1 cellular context compared by ENCODE assay signal in the genomic region with DNA sequence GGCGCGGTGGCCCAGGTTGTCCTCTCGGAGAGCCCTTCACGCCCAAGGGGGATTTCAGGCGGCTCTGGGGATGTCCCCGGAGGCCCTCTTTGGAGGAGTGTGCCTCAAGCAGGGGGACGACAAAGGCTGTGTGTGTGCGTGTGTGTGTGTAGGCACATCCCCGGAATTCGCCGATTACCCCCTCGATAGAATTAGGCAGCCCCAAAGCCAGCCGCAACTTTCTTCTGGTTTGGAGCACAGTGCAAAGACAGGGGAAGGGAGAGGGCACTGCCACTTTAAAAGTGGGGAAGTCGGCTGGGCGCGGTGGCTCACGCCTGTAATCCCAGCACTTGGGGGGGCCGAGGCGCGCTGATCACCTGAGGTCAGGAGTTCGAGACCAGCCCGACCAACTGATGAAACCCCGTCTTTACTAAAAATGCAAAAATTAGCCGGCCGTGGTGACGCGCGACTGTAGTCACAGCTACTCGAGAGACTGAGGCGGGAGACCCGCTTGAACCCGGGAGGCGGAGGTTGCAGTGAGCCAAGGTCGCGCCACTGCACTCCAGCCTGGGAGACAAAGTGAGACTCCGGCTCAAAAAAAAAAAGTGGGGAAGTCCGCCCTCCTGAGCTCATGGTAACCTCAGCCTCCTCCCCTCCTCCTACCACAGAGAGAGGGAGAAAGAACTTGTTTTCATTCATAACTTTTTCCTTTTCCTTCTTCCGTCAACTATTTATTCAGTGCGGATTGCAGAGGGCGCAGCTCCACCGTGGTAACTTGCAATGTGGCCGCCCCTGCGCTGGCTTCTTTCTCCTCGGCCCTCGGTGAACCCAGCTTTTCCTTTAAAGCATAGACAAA.
A peak's percentile ranks its signal among the peaks of the same experiment; 100 is the strongest.
TF ChIP-seq lines count a peak whose summit lies in the region.

No MANE protein-coding gene starts in this region.

TF ChIP-seq in GM12878, 131 proteins besides CTCF, POLR2A, EP300 and RAD21 (continued from another document):
- TF ChIP-seq, protein P1, sequence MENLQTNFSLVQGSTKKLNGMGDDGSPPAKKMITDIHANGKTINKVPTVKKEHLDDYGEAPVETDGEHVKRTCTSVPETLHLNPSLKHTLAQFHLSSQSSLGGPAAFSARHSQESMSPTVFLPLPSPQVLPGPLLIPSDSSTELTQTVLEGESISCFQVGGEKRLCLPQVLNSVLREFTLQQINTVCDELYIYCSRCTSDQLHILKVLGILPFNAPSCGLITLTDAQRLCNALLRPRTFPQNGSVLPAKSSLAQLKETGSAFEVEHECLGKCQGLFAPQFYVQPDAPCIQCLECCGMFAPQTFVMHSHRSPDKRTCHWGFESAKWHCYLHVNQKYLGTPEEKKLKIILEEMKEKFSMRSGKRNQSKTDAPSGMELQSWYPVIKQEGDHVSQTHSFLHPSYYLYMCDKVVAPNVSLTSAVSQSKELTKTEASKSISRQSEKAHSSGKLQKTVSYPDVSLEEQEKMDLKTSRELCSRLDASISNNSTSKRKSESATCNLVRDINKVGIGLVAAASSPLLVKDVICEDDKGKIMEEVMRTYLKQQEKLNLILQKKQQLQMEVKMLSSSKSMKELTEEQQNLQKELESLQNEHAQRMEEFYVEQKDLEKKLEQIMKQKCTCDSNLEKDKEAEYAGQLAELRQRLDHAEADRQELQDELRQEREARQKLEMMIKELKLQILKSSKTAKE (IDR thresholded peaks at IDR 0.05; ENCODE audit: low read depth, poor library complexity, severe bottlenecking): no peak
- TF ChIP-seq ZZZ3 (IDR thresholded peaks at IDR 0.05; ENCODE audit: control insufficient read depth, insufficient read length, low read depth) (no peak), BMI1 (IDR thresholded peaks at IDR 0.05; ENCODE audit: borderline replicate concordance) (peak; percentile 16; the same call in 1 of the 2 replicates), YY1 (IDR thresholded peaks at IDR 0.05; ENCODE audit: low read depth, low read length) (no peak), HDGF (IDR thresholded peaks at IDR 0.05) (no peak), HCFC1 (IDR thresholded peaks at IDR 0.05; ENCODE audit: low read length) (no peak), SREBF1 (IDR thresholded peaks at IDR 0.05; ENCODE audit: low read length) (no peak), LARP7 (IDR thresholded peaks at IDR 0.05) (no peak), ZNF274 (IDR thresholded peaks at IDR 0.05; ENCODE audit: insufficient read depth, insufficient read length) (no peak), TCF3 (IDR thresholded peaks at IDR 0.05; ENCODE audit: borderline replicate concordance, insufficient read depth, low read depth, low read length) (no peak)
- TF ChIP-seq, protein P2, sequence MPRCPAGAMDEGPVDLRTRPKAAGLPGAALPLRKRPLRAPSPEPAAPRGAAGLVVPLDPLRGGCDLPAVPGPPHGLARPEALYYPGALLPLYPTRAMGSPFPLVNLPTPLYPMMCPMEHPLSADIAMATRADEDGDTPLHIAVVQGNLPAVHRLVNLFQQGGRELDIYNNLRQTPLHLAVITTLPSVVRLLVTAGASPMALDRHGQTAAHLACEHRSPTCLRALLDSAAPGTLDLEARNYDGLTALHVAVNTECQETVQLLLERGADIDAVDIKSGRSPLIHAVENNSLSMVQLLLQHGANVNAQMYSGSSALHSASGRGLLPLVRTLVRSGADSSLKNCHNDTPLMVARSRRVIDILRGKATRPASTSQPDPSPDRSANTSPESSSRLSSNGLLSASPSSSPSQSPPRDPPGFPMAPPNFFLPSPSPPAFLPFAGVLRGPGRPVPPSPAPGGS (IDR thresholded peaks at IDR 0.05; ENCODE audit: borderline replicate concordance, insufficient read depth, low read depth, low read length, poor library complexity, severe bottlenecking): no peak
- TF ChIP-seq, protein P3, sequence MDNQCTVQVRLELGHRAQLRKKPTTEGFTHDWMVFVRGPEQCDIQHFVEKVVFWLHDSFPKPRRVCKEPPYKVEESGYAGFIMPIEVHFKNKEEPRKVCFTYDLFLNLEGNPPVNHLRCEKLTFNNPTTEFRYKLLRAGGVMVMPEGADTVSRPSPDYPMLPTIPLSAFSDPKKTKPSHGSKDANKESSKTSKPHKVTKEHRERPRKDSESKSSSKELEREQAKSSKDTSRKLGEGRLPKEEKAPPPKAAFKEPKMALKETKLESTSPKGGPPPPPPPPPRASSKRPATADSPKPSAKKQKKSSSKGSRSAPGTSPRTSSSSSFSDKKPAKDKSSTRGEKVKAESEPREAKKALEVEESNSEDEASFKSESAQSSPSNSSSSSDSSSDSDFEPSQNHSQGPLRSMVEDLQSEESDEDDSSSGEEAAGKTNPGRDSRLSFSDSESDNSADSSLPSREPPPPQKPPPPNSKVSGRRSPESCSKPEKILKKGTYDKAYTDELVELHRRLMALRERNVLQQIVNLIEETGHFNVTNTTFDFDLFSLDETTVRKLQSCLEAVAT (IDR thresholded peaks at IDR 0.05): peak; percentile 65; the same call in 1 of the 2 replicates
- TF ChIP-seq, protein P4, sequence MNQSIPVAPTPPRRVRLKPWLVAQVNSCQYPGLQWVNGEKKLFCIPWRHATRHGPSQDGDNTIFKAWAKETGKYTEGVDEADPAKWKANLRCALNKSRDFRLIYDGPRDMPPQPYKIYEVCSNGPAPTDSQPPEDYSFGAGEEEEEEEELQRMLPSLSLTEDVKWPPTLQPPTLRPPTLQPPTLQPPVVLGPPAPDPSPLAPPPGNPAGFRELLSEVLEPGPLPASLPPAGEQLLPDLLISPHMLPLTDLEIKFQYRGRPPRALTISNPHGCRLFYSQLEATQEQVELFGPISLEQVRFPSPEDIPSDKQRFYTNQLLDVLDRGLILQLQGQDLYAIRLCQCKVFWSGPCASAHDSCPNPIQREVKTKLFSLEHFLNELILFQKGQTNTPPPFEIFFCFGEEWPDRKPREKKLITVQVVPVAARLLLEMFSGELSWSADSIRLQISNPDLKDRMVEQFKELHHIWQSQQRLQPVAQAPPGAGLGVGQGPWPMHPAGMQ (IDR thresholded peaks at IDR 0.05; ENCODE audit: borderline replicate concordance): no peak
- TF ChIP-seq, protein P5, sequence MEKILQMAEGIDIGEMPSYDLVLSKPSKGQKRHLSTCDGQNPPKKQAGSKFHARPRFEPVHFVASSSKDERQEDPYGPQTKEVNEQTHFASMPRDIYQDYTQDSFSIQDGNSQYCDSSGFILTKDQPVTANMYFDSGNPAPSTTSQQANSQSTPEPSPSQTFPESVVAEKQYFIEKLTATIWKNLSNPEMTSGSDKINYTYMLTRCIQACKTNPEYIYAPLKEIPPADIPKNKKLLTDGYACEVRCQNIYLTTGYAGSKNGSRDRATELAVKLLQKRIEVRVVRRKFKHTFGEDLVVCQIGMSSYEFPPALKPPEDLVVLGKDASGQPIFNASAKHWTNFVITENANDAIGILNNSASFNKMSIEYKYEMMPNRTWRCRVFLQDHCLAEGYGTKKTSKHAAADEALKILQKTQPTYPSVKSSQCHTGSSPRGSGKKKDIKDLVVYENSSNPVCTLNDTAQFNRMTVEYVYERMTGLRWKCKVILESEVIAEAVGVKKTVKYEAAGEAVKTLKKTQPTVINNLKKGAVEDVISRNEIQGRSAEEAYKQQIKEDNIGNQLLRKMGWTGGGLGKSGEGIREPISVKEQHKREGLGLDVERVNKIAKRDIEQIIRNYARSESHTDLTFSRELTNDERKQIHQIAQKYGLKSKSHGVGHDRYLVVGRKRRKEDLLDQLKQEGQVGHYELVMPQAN (conservative IDR thresholded peaks at IDR 0.05): no peak
